In genomic region chr10:30759423-30759822, GRCh38 we compare ENCODE assay signal across 22 cellular contexts.
DNase-seq lines count a peak whose midpoint lies in the region; ATAC-seq and TF ChIP-seq lines count a peak whose summit lies in the region.
"Had no signal": no experiment of that assay in that cellular context is flagged by ENCODE, and none has a peak within 500 bp of the region (broad histone marks: within the 10 kb centered on the region; RNA-seq: fewer than 3 reads in every experiment).

No MANE protein-coding gene starts in this region.

- peak overlapping the region in 1 of 2 experiments; percentile 73; a peak in 2 of 4 replicates for H4K8ac ChIP-seq in IMR-90 (ENCODE audit: low read depth in 2 of 2, low read length in 2 of 2)

- H3K18ac ChIP-seq in IMR-90 (ENCODE audit: low read depth, low read length), result peak overlapping the region; percentile 26

- H3K27me3 ChIP-seq in IMR-90 (ENCODE audit: control insufficient read depth, insufficient read depth, low read length) (no peaks in the 10 kb centered on the region), right cardiac atrium (ENCODE audit: control insufficient read depth, insufficient read depth) (no peaks in the 10 kb centered on the region), SK-N-SH (ENCODE audit: insufficient read depth) (no peaks in the 10 kb centered on the region)
- H3K27me3 ChIP-seq: BLaER1, foreskin keratinocyte, thyroid gland had no signal

- ATAC-seq in IMR-90 (ENCODE audit: low read depth) (peak; percentile 67), right cardiac atrium (no peak)
- ATAC-seq: foreskin keratinocyte, left cardiac atrium had no signal

- TF ChIP-seq RAD21 in IMR-90 (IDR thresholded peaks at IDR 0.05; ENCODE audit: low read length) (no peak), SK-N-SH (IDR thresholded peaks at IDR 0.05; ENCODE audit: low read length) (no peak)

- peak overlapping the region; percentile 55 for H3K27ac Mint-ChIP-seq in activated T-helper 1 cell treated with anti-CD3 and anti-CD28 coated beads, Interleukin-12 subunit alpha, Interleukin-12 subunit beta, Interleukin-2, Interleukin-4 antibody, amounts not matched to agents 30 ng/mL and 10 ng/mL and 1 ng/mL, durations not matched to agents 14 hours and 24 hours and 36 hours
- H3K27ac Mint-ChIP-seq: activated naive CD4-positive, alpha-beta T cell treated with anti-CD3 and anti-CD28 coated beads, Interleukin-2, amount 50 U/mL, for 24 hours; T-helper 2 cell treated with Interferon-gamma antibody and Interleukin-4, amounts not matched to agents 5 μg/mL and 100 μg/mL, for 36 hours had no signal

- peak overlapping the region; percentile 66 for H4K91ac ChIP-seq in IMR-90 (ENCODE audit: insufficient read depth, low read depth, low read length)

- peak overlapping the region; percentile 81 for H2BK120ac ChIP-seq in IMR-90 (ENCODE audit: low read depth, low read length)

- H2AK5ac ChIP-seq in IMR-90 (ENCODE audit: low read depth, low read length), result peak overlapping the region; percentile 72; the same call in 1 of the 2 replicates

- H2AFZ ChIP-seq in IMR-90 (replicated peaks; ENCODE audit: low read length, poor library complexity) (peak overlapping the region; percentile 54), SK-N-SH (ENCODE audit: low read depth) (no peak overlapping the region)

- H3K14ac ChIP-seq in IMR-90 (replicated peaks; ENCODE audit: low read depth, low read length), result peak overlapping the region; percentile 85

- H2BK15ac ChIP-seq in IMR-90 (ENCODE audit: low read depth, low read length), result peak overlapping the region; percentile 85; the same call in 2 of the 3 replicates

- dilution Hi-C loops in IMR-90 (cut with HindIII; ENCODE audit: low sequenced_read_pairs, unreplicated experiment), result no loop called here

- H3K9me3 ChIP-seq in IMR-90 (ENCODE audit: control insufficient read depth, insufficient read depth, low read length) (peaks cover 2% of the 10 kb centered on the region), right cardiac atrium (ENCODE audit: control insufficient read depth, low read length) (no peaks in the 10 kb centered on the region), SK-N-SH (no peaks in the 10 kb centered on the region)
- H3K9me3 ChIP-seq: thyroid gland had no signal

- in situ Hi-C loops in IMR-90 (cut with MboI; ENCODE audit: low sequenced_read_pairs), result no loop called here

- H3K4me1 Mint-ChIP-seq in activated T-helper 1 cell treated with anti-CD3 and anti-CD28 coated beads, Interleukin-12 subunit alpha, Interleukin-12 subunit beta, Interleukin-2, Interleukin-4 antibody, amounts not matched to agents 30 ng/mL and 10 ng/mL and 1 ng/mL, durations not matched to agents 14 hours and 24 hours and 36 hours (ENCODE audit: low read depth), result peaks cover 32% of the 10 kb centered on the region
- H3K4me1 Mint-ChIP-seq: activated naive CD4-positive, alpha-beta T cell treated with anti-CD3 and anti-CD28 coated beads, Interleukin-2, amount 50 U/mL, for 24 hours had no signal

- H3K27me3 Mint-ChIP-seq in activated T-helper 1 cell treated with anti-CD3 and anti-CD28 coated beads, Interleukin-12 subunit alpha, Interleukin-12 subunit beta, Interleukin-2, Interleukin-4 antibody, amounts not matched to agents 30 ng/mL and 10 ng/mL and 1 ng/mL, durations not matched to agents 14 hours and 24 hours and 36 hours (ENCODE audit: insufficient read depth), result no peaks in the 10 kb centered on the region
- H3K27me3 Mint-ChIP-seq: activated naive CD4-positive, alpha-beta T cell treated with anti-CD3 and anti-CD28 coated beads, Interleukin-2, amount 50 U/mL, for 24 hours had no signal

- H3F3A ChIP-seq in SK-N-SH (replicated peaks; ENCODE audit: insufficient read depth), result no peaks in the 10 kb centered on the region

- CTCF ChIA-PET in IMR-90 (lab: Yijun Ruan, JAX), result no interaction called here
- CTCF ChIA-PET in SK-N-SH (lab: Yijun Ruan, JAX), result interaction anchor here (0.7 to 1.4 kb wide), 3 partner anchors 15 to 33 kb away, joined by 3 to 4 read pairs (median 4); no protein-coding TSS in a partner anchor

- H3K27ac ChIP-seq in IMR-90 (ENCODE audit: insufficient read depth, low read length), result peak overlapping the region; percentile 89
- H3K27ac ChIP-seq in right cardiac atrium (ENCODE audit: low read length), result no peak overlapping the region
- no peak overlapping the region for H3K27ac ChIP-seq in SK-N-SH (ENCODE audit: low read depth in 2 of 2, low read length in 1 of 2)
- H3K27ac ChIP-seq: BLaER1, foreskin keratinocyte, HL-60, thyroid gland had no signal

- no CpG with 5 or more reads among the region's 3 CpGs for WGBS in IMR-90 (ENCODE audit: extremely low coverage in 2 of 2, insufficient read length in 1 of 2), 2 experiments
- 80% methylated on average over 3 of the region's 3 CpGs for WGBS in right cardiac atrium
- 52% methylated on average over 3 of the region's 3 CpGs for WGBS in SK-N-SH (ENCODE audit: low lambda C conversion rate)

- H3K56ac ChIP-seq in IMR-90 (ENCODE audit: extremely low read depth, insufficient read depth, low read length), result no peak overlapping the region

- no peaks in the 10 kb centered on the region for H3K79me2 ChIP-seq in SK-N-SH (ENCODE audit: insufficient read depth)

- H3K23ac ChIP-seq in IMR-90 (ENCODE audit: low read depth, low read length), result peak overlapping the region; percentile 68; the same call in 1 of the 2 replicates

- peak overlapping the region; percentile 88 for H2BK20ac ChIP-seq in IMR-90 (ENCODE audit: low read depth, low read length)

- H3K9me1 ChIP-seq in IMR-90 (ENCODE audit: insufficient read depth, low read length), result peaks cover 22% of the 10 kb centered on the region

- peak overlapping the region; percentile 61 for H2BK5ac ChIP-seq in IMR-90 (ENCODE audit: low read depth, low read length, poor library complexity, severe bottlenecking)

- no peaks in the 10 kb centered on the region for H3K9me2 ChIP-seq in SK-N-SH

- H4K20me1 ChIP-seq in IMR-90 (ENCODE audit: insufficient read depth, low read length) (no peaks in the 10 kb centered on the region), SK-N-SH (ENCODE audit: insufficient read depth) (no peaks in the 10 kb centered on the region)
- H4K20me1 ChIP-seq: BLaER1 had no signal

- H3K4me3 ChIP-seq in IMR-90 (ENCODE audit: insufficient read depth, low read depth, low read length) (no peak overlapping the region), right cardiac atrium (ENCODE audit: low read length) (no peak overlapping the region), SK-N-SH (ENCODE audit: low read depth in 2 of 2, low read length in 1 of 2) (no peak overlapping the region)
- H3K4me3 ChIP-seq: BLaER1, skin epidermis, thyroid gland had no signal

- intact Hi-C loops in IMR-90 (cut with micrococcal nuclease), result loop anchor here (10.0 kb wide), 3 partner anchors 375 to 735 kb away; no protein-coding TSS in a partner anchor
- intact Hi-C loops in activated T-helper 1 cell treated with anti-CD3 and anti-CD28 coated beads, Interleukin-12 subunit alpha, Interleukin-12 subunit beta, Interleukin-2, Interleukin-4 antibody, amounts not matched to agents 30 ng/mL and 10 ng/mL and 1 ng/mL, durations not matched to agents 14 hours and 24 hours and 36 hours (cut with micrococcal nuclease), result no loop called here
- intact Hi-C loops in right cardiac atrium (cut with DNase I), result loop anchor here in 3 of 4 donors (10.0 kb wide), 2 partner anchors 1045 to 1055 kb away; no protein-coding TSS in a partner anchor

- no peak for TF ChIP-seq POLR2A in IMR-90 (IDR thresholded peaks at IDR 0.05; ENCODE audit: low read depth, low read length)

- DNase-seq in IMR-90 (peak; percentile 84), fibroblast of peridontal ligament (ENCODE audit: extremely low read depth) (peak; percentile 88), smooth muscle cell of the brain vasculature (ENCODE audit: low read depth, low spot score) (peak; percentile 52), right cardiac atrium (no peak), SK-N-SH (no peak), NCI-H2029 treated with DMSO at 0.1 percent for 48 hours (lab: John Stamatoyannopoulos, UW) (no peak)
- DNase-seq in activated T-helper 1 cell treated with anti-CD3 and anti-CD28 coated beads, Interleukin-12 subunit alpha, Interleukin-12 subunit beta, Interleukin-2, Interleukin-4 antibody, amounts not matched to agents 30 ng/mL and 10 ng/mL and 1 ng/mL, durations not matched to agents 14 hours and 24 hours and 36 hours (ENCODE audit: low spot score), result no peak
- DNase-seq: activated CD4-positive, alpha-beta T cell treated with anti-CD3 and anti-CD28 coated beads for 1 hour; activated CD8-positive, alpha-beta memory T cell treated with anti-CD3 and anti-CD28 coated beads, Interleukin-2, amount 50 U/mL, for 4 hours; effector memory CD4-positive, alpha-beta T cell; foreskin keratinocyte; KG1; left cardiac atrium; NCI-H1105 treated with DMSO at 0.1 percent for 48 hours; nucleus accumbens; SIG-M5; thyroid gland had no signal

- peak overlapping the region; percentile 2 for H4K5ac ChIP-seq in IMR-90 (ENCODE audit: low read depth, low read length)

- no peak overlapping the region for H2AK9ac ChIP-seq in IMR-90 (replicated peaks; ENCODE audit: low read depth, low read length, poor library complexity)

- no peak overlapping the region for H3K4me3 Mint-ChIP-seq in activated T-helper 1 cell treated with anti-CD3 and anti-CD28 coated beads, Interleukin-12 subunit alpha, Interleukin-12 subunit beta, Interleukin-2, Interleukin-4 antibody, amounts not matched to agents 30 ng/mL and 10 ng/mL and 1 ng/mL, durations not matched to agents 14 hours and 24 hours and 36 hours
- H3K4me3 Mint-ChIP-seq: activated naive CD4-positive, alpha-beta T cell treated with anti-CD3 and anti-CD28 coated beads, Interleukin-2, amount 50 U/mL, for 24 hours; T-helper 2 cell treated with Interferon-gamma antibody and Interleukin-4, amounts not matched to agents 5 μg/mL and 100 μg/mL, for 36 hours had no signal

- peak overlapping the region; percentile 32 for H3K4me2 ChIP-seq in IMR-90 (ENCODE audit: low read depth, low read length)
- no peak overlapping the region for H3K4me2 ChIP-seq in SK-N-SH
- H3K4me2 ChIP-seq: BLaER1 had no signal

- H3K79me1 ChIP-seq in IMR-90 (ENCODE audit: low read depth in 1 of 2, low read length in 2 of 2), result no peaks in the 10 kb centered on the region; a peak in 1 of 4 replicates

- H3K36me3 ChIP-seq in IMR-90 (ENCODE audit: control insufficient read depth, insufficient read depth, low read length) (no peaks in the 10 kb centered on the region), SK-N-SH (replicated peaks in 1 of 2; ENCODE audit: control insufficient read depth in 1 of 2, insufficient read depth in 2 of 2, low read length in 1 of 2) (no peaks in the 10 kb centered on the region)
- H3K36me3 ChIP-seq: BLaER1, thyroid gland had no signal

- H3K4me1 ChIP-seq in IMR-90 (ENCODE audit: control insufficient read depth, insufficient read depth, low read length) (peaks cover 23% of the 10 kb centered on the region), right cardiac atrium (ENCODE audit: control insufficient read depth, insufficient read depth, low read length) (no peaks in the 10 kb centered on the region), SK-N-SH (ENCODE audit: control insufficient read depth in 1 of 2, insufficient read depth in 2 of 2, low read depth in 1 of 2, low read length in 1 of 2) (peaks cover 0 to 2% of the 10 kb centered on the region in 2 experiments; a peak in 1 of 4 replicates)
- H3K4me1 ChIP-seq: BLaER1, foreskin keratinocyte, thyroid gland had no signal

- peak overlapping the region; percentile 86 for H3K4ac ChIP-seq in IMR-90 (ENCODE audit: low read depth, low read length)

- no TSS peak for BruUV-seq in IMR-90 (replicated peaks; lab: Mats Ljungman, UMichigan)

- POLR2A ChIA-PET in IMR-90 (lab: Charles Lee; ENCODE audit: unreplicated experiment), result no interaction called here
- POLR2A ChIA-PET in SK-N-SH (lab: Yijun Ruan, JAX), result no interaction called here

- H3K9me3 Mint-ChIP-seq in activated T-helper 1 cell treated with anti-CD3 and anti-CD28 coated beads, Interleukin-12 subunit alpha, Interleukin-12 subunit beta, Interleukin-2, Interleukin-4 antibody, amounts not matched to agents 30 ng/mL and 10 ng/mL and 1 ng/mL, durations not matched to agents 14 hours and 24 hours and 36 hours, result peaks cover 11% of the 10 kb centered on the region
- H3K9me3 Mint-ChIP-seq: activated naive CD4-positive, alpha-beta T cell treated with anti-CD3 and anti-CD28 coated beads, Interleukin-2, amount 50 U/mL, for 24 hours had no signal

- no peaks in the 10 kb centered on the region for H3K36me3 Mint-ChIP-seq in activated T-helper 1 cell treated with anti-CD3 and anti-CD28 coated beads, Interleukin-12 subunit alpha, Interleukin-12 subunit beta, Interleukin-2, Interleukin-4 antibody, amounts not matched to agents 30 ng/mL and 10 ng/mL and 1 ng/mL, durations not matched to agents 14 hours and 24 hours and 36 hours (ENCODE audit: low read depth)
- H3K36me3 Mint-ChIP-seq: activated naive CD4-positive, alpha-beta T cell treated with anti-CD3 and anti-CD28 coated beads, Interleukin-2, amount 50 U/mL, for 24 hours had no signal

- TF ChIP-seq EP300 in SK-N-SH (IDR thresholded peaks at IDR 0.05; ENCODE audit: borderline replicate concordance in 1 of 2, low read depth in 1 of 2, low read length in 1 of 2), result no peak

- H3K9ac ChIP-seq in IMR-90 (ENCODE audit: low read depth, low read length) (no peak overlapping the region), SK-N-SH (no peak overlapping the region)
- H3K9ac ChIP-seq: BLaER1 had no signal

- no peak for TF ChIP-seq CTCF in IMR-90 (conservative IDR thresholded peaks at IDR 0.05; ENCODE audit: low read depth, low read length)
- TF ChIP-seq CTCF in SK-N-SH (IDR thresholded peaks at IDR 0.05), result no peak

Comparison
In these comparisons a context has a peak if more than half of its experiments do, and no peak if none do; other contexts are left out.
1. DNase-seq: peak in IMR-90 (single experiment), fibroblast of peridontal ligament (single experiment) and smooth muscle cell of the brain vasculature (single experiment); none in activated T-helper 1 cell treated with anti-CD3 and anti-CD28 coated beads, Interleukin-12 subunit alpha, Interleukin-12 subunit beta, Interleukin-2, Interleukin-4 antibody, amounts not matched to agents 30 ng/mL and 10 ng/mL and 1 ng/mL, durations not matched to agents 14 hours and 24 hours and 36 hours (single experiment), right cardiac atrium (0 of 3), SK-N-SH (single experiment) and NCI-H2029 treated with DMSO at 0.1 percent for 48 hours (single experiment).